Comparison of ENCODE assay signal across 9 cellular contexts in the genomic region with DNA sequence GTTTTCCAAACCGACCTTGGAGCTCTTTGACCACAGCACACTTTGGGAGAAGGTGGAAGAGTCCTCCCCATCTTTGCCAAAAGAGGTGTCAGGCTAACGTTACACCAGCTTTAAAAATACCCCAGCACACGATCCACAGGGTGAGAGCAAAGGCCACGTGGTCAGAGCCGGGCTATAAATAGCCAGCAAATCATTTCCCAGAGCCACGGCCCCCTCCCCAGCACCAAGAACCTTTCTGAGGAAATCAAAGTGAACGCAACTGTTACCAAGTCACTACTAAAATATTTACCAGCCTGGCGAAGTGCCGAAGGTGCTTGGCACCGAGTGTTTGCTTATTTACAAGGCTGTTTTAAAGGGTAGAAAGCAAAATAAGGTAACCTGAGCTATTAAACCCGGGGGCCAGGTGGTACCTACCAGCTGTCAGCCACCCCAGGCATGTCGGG.
A peak's percentile ranks its signal among the peaks of the same experiment; 100 is the strongest.
DNase-seq lines count a peak whose midpoint lies in the region; ATAC-seq and TF ChIP-seq lines count a peak whose summit lies in the region.
"Had no signal": no experiment of that assay in that cellular context is flagged by ENCODE, and none has a peak within 500 bp of the region (broad histone marks: within the 10 kb centered on the region; RNA-seq: fewer than 3 reads in every experiment).

No MANE protein-coding gene starts in this region.

- no peak overlapping the region for H3K27ac ChIP-seq in osteoblast (ENCODE audit: low read depth, low read length)

- H2AFZ ChIP-seq in osteoblast (ENCODE audit: low read length) = no peak overlapping the region

- H3K79me2 ChIP-seq in osteoblast (ENCODE audit: insufficient read depth, low read length) = no peaks in the 10 kb centered on the region

- no peak overlapping the region for H3K4me2 ChIP-seq in osteoblast (ENCODE audit: insufficient read depth, low read length)

- TF ChIP-seq CTCF in epithelial cell of esophagus (IDR thresholded peaks at IDR 0.05; ENCODE audit: insufficient read depth, low read depth, low read length, missing control alignments) (no peak), osteoblast (IDR thresholded peaks at IDR 0.05; ENCODE audit: extremely low read depth, low read depth, low read length) (no peak)

- no peak for ATAC-seq in HG03280 (IDR thresholded peaks at IDR 0.05; ENCODE audit: unreplicated experiment)

- DNase-seq in DMS79 (lab: John Stamatoyannopoulos, UW) (peak; percentile 94), NCI-H2196 (lab: John Stamatoyannopoulos, UW; ENCODE audit: unreplicated experiment) (peak; percentile 88), epithelial cell of esophagus (ENCODE audit: low read depth) (peak; percentile 36), osteoblast (ENCODE audit: insufficient read length, low spot score, missing footprints) (peak; percentile 96), T-helper 1 cell (no peak), NOMO-1 treated with DMSO at 0.1 percent for 48 hours (lab: John Stamatoyannopoulos, UW; ENCODE audit: unreplicated experiment) (no peak), NCI-H1930 (lab: John Stamatoyannopoulos, UW) (no peak)
- DNase-seq: stimulated activated CD4-positive, alpha-beta T cell treated with anti-CD3 and anti-CD28 coated beads, Interleukin-4, amount 100 ng/mL, for 4 hours had no signal

- H3K4me3 ChIP-seq in epithelial cell of esophagus (ENCODE audit: low read length) (no peak overlapping the region), osteoblast (ENCODE audit: insufficient read depth, low read length) (no peak overlapping the region)

- H3K4me1 ChIP-seq in osteoblast (ENCODE audit: insufficient read depth, low read length) = no peaks in the 10 kb centered on the region

- peaks cover 48% of the 10 kb centered on the region for H3K27me3 ChIP-seq in osteoblast (ENCODE audit: insufficient read depth, low read length)

- H4K20me1 ChIP-seq in osteoblast (ENCODE audit: insufficient read depth, low read length) = no peaks in the 10 kb centered on the region

- no peaks in the 10 kb centered on the region for H3K36me3 ChIP-seq in osteoblast (ENCODE audit: insufficient read depth, low read length)

- no peaks in the 10 kb centered on the region for H3K9me3 ChIP-seq in osteoblast (ENCODE audit: low read depth, low read length)

Comparison
In these comparisons a context has a peak if more than half of its experiments do, and no peak if none do; other contexts are left out.
1. DNase-seq: peak in DMS79 (single experiment), NCI-H2196 (single experiment), epithelial cell of esophagus (single experiment) and osteoblast (single experiment); none in T-helper 1 cell (0 of 5), NOMO-1 treated with DMSO at 0.1 percent for 48 hours (single experiment) and NCI-H1930 (0 of 2).